6 cellular contexts compared by ENCODE assay signal in the genomic region with DNA sequence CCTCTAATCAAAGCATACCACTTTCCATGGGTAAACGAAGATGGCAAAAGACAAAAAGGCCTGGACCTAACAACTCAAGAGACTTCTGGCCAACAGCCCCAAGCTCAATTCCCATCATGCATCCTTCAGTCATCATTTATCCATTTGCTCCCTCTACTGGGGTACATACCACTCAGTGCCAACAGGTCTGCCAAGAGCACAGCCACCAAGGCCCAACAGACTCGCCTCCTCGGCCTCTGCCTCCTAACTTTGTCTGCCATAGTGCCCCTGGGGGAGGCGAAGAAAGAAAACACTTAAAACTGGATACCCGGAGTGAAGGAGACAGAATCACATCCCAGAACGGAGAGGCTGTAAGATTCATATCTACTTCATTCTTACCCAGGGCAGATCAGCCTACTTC. TPM values are rescaled to one million over a fixed set of nuclear protein-coding genes. Genes with fewer than 3 reads are reported as not detected.
A peak's percentile ranks its signal among the peaks of the same experiment; 100 is the strongest.
DNase-seq lines count a peak whose midpoint lies in the region; ATAC-seq lines count a peak whose summit lies in the region.

No MANE protein-coding gene starts in this region.

- H3K9me3 Mint-ChIP-seq in activated CD4-positive, alpha-beta memory T cell treated with anti-CD3 and anti-CD28 coated beads for 36 hours, result no peaks in the 10 kb centered on the region

- no peaks in the 10 kb centered on the region for H3K27me3 Mint-ChIP-seq in activated CD4-positive, alpha-beta memory T cell treated with anti-CD3 and anti-CD28 coated beads for 36 hours

- ATAC-seq in GM18873 (IDR thresholded peaks at IDR 0.05; ENCODE audit: low FRiP score, unreplicated experiment) (no peak), HG03571 (IDR thresholded peaks at IDR 0.05; ENCODE audit: unreplicated experiment) (no peak)

- POLR2A ChIA-PET in activated CD4-positive, alpha-beta memory T cell treated with anti-CD3 and anti-CD28 coated beads for 36 hours (lab: Charles Lee), result interaction anchor here (0.7 to 4.7 kb wide), 10 partner anchors 8 to 265 kb away, joined by 3 to 35 read pairs (median 6); a partner anchor contains a TSS

- peaks cover 43% of the 10 kb centered on the region for H3K36me3 Mint-ChIP-seq in activated CD4-positive, alpha-beta memory T cell treated with anti-CD3 and anti-CD28 coated beads for 36 hours

- intact Hi-C loops in activated CD4-positive, alpha-beta memory T cell treated with anti-CD3 and anti-CD28 coated beads for 36 hours (cut with micrococcal nuclease), result loop anchor here (2.0 kb wide), 1 partner anchor 141 kb away; no protein-coding TSS in a partner anchor

- peak overlapping the region; percentile 96 for H3K4me3 Mint-ChIP-seq in activated CD4-positive, alpha-beta memory T cell treated with anti-CD3 and anti-CD28 coated beads for 36 hours

- peaks cover 49% of the 10 kb centered on the region for H3K4me1 Mint-ChIP-seq in activated CD4-positive, alpha-beta memory T cell treated with anti-CD3 and anti-CD28 coated beads for 36 hours (ENCODE audit: low read depth)

- H3K27ac Mint-ChIP-seq in activated CD4-positive, alpha-beta memory T cell treated with anti-CD3 and anti-CD28 coated beads for 36 hours, result peak overlapping the region; percentile 55

- CTCF ChIA-PET in activated CD4-positive, alpha-beta memory T cell treated with anti-CD3 and anti-CD28 coated beads for 36 hours (lab: Charles Lee), result interaction anchor here (0.7 to 2.0 kb wide), 12 partner anchors 9 to 150 kb away, joined by 3 to 12 read pairs (median 5); a partner anchor contains a TSS

- DNase-seq in activated CD4-positive, alpha-beta T cell treated with anti-CD3 and anti-CD28 coated beads for 48 hours, result peak; percentile 30
- no peak for DNase-seq in activated CD4-positive, alpha-beta T cell treated with anti-CD3 and anti-CD28 coated beads, Interleukin-2, amount 50 U/mL, for 1 hour
- peak; percentile 26 for DNase-seq in activated CD4-positive, alpha-beta memory T cell treated with anti-CD3 and anti-CD28 coated beads for 36 hours
- DNase-seq in kidney glomerular epithelial cell (lab: John Stamatoyannopoulos, UW), result peak; percentile 22

RNA-seq across cellular contexts. Expression of a gene that starts 1.1 kb away (rescaled TPM):
- 100 to 1,000 TPM; 127 to 136 TPM for total RNA-seq in activated CD4-positive, alpha-beta memory T cell treated with anti-CD3 and anti-CD28 coated beads for 36 hours

RNA-seq across cellular contexts. Expression of a gene that starts 11.7 kb away (rescaled TPM):
- total RNA-seq in activated CD4-positive, alpha-beta memory T cell treated with anti-CD3 and anti-CD28 coated beads for 36 hours, result 10 to 100 TPM; 19.2 to 21.1 TPM

RNA-seq across cellular contexts. Expression of a gene that starts 25.2 kb away (rescaled TPM):
- 10 to 100 TPM; 33.4 to 37.0 TPM for total RNA-seq in activated CD4-positive, alpha-beta memory T cell treated with anti-CD3 and anti-CD28 coated beads for 36 hours

RNA-seq across cellular contexts. Expression of a gene that starts 28.8 kb away (rescaled TPM):
- total RNA-seq in activated CD4-positive, alpha-beta memory T cell treated with anti-CD3 and anti-CD28 coated beads for 36 hours, result 10 to 100 TPM; 31.2 to 33.8 TPM

RNA-seq across cellular contexts. Expression of a gene that starts 37.3 kb away (rescaled TPM):
- total RNA-seq in activated CD4-positive, alpha-beta memory T cell treated with anti-CD3 and anti-CD28 coated beads for 36 hours, result 10 to 100 TPM; 86.4 to 87.8 TPM
